In the genomic region with DNA sequence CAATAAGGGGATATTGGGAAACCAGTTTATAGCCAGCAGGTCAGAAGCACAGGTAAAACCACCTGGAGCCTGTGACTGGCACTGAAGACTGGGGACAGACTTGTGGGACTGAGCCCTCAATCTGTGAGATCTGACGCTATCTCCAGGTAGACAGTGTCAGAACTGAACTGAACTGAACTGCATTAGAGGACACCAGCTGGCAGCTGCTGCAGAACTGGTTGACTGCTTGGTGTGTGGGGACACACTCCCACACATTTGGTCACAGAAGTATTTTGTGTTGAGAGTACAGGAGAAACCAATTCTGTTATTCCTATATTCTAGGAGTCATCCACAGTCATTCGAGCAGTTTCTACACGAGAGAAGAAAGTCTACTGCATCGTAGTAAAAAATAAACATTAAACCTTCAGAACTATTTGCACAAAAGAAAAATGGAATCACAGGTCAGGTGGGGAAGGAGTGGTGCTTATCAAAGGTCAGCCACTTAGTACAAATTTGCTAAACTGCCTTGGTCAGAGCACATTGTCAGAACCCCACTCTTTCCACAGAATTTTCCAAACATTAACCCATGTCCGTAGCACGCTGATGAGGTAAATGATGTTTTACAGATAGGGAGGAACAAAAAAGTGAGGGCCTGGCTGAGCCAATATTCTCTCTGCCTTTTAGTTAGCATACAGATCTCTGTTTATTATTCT, we compare ENCODE assay signal across 1 cellular context.
A peak's percentile ranks its signal among the peaks of the same experiment; 100 is the strongest.
TF ChIP-seq lines count a peak whose summit lies in the region.

No MANE protein-coding gene starts in this region.

TF ChIP-seq in liver, 16 proteins besides CTCF, POLR2A, EP300 and RAD21 (continued from another document):
- TF ChIP-seq, protein P1, sequence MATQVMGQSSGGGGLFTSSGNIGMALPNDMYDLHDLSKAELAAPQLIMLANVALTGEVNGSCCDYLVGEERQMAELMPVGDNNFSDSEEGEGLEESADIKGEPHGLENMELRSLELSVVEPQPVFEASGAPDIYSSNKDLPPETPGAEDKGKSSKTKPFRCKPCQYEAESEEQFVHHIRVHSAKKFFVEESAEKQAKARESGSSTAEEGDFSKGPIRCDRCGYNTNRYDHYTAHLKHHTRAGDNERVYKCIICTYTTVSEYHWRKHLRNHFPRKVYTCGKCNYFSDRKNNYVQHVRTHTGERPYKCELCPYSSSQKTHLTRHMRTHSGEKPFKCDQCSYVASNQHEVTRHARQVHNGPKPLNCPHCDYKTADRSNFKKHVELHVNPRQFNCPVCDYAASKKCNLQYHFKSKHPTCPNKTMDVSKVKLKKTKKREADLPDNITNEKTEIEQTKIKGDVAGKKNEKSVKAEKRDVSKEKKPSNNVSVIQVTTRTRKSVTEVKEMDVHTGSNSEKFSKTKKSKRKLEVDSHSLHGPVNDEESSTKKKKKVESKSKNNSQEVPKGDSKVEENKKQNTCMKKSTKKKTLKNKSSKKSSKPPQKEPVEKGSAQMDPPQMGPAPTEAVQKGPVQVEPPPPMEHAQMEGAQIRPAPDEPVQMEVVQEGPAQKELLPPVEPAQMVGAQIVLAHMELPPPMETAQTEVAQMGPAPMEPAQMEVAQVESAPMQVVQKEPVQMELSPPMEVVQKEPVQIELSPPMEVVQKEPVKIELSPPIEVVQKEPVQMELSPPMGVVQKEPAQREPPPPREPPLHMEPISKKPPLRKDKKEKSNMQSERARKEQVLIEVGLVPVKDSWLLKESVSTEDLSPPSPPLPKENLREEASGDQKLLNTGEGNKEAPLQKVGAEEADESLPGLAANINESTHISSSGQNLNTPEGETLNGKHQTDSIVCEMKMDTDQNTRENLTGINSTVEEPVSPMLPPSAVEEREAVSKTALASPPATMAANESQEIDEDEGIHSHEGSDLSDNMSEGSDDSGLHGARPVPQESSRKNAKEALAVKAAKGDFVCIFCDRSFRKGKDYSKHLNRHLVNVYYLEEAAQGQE (IDR thresholded peaks at IDR 0.05), result peak; percentile 85
- TF ChIP-seq FOXA2 (IDR thresholded peaks at IDR 0.05) (peak; percentile 49), NR2F2 (IDR thresholded peaks at IDR 0.05) (peak; percentile 55), HNF4A (conservative IDR thresholded peaks at IDR 0.05) (peak; percentile 88 to 91), HNF4G (IDR thresholded peaks at IDR 0.05) (peak; percentile 68)
